19 cellular contexts compared by ENCODE assay signal in genomic region chr7:127760436-127761031, GRCh38.
"Had no signal": no experiment of that assay in that cellular context is flagged by ENCODE, and none has a peak within 500 bp of the region (broad histone marks: within the 10 kb centered on the region; RNA-seq: fewer than 3 reads in every experiment).

No MANE protein-coding gene starts in this region.

- H3K4me3 Mint-ChIP-seq: activated CD8-positive, alpha-beta memory T cell treated with anti-CD3 and anti-CD28 coated beads, Interleukin-2, amount 10 ng/mL, durations not matched to agents 7 days and 5 days; naive thymus-derived CD4-positive, alpha-beta T cell; T-helper 17 cell had no signal

- FAIRE-seq: colon had no signal

- DNase-seq: activated CD4-positive, alpha-beta T cell treated with anti-CD3 and anti-CD28 coated beads, Interleukin-2, amount 50 U/mL, for 48 hours; activated CD8-positive, alpha-beta memory T cell treated with anti-CD3 and anti-CD28 coated beads, Interleukin-2, amount 10 ng/mL, durations not matched to agents 7 days and 5 days; activated naive CD4-positive, alpha-beta T cell; body of pancreas; caudate nucleus; heart left ventricle; left ventricle myocardium superior; mesendoderm; naive thymus-derived CD4-positive, alpha-beta T cell; stimulated activated CD4-positive, alpha-beta T cell treated with anti-CD3 and anti-CD28 coated beads, Interleukin-12 subunit alpha, Interleukin-12 subunit beta, amount 100 ng/mL, for 4 hours; stimulated activated CD4-positive, alpha-beta T cell treated with anti-CD3 and anti-CD28 coated beads, Interleukin-1b, Interleukin-23, amount 100 ng/mL, for 48 hours; stimulated activated CD8-positive, alpha-beta memory T cell treated with anti-CD3 and anti-CD28 coated beads, Interleukin-4, amount 100 ng/mL, for 48 hours; stimulated activated naive CD4-positive, alpha-beta T cell; T-helper 17 cell; thyroid gland; WERI-Rb-1 had no signal

- H3K27ac ChIP-seq: esophagus muscularis mucosa, gastroesophageal sphincter, heart left ventricle, thyroid gland, WERI-Rb-1 had no signal

- H3K27me3 Mint-ChIP-seq: activated CD8-positive, alpha-beta memory T cell treated with anti-CD3 and anti-CD28 coated beads, Interleukin-2, amount 10 ng/mL, durations not matched to agents 7 days and 5 days; naive thymus-derived CD4-positive, alpha-beta T cell; T-helper 17 cell had no signal

- H3K27ac Mint-ChIP-seq: activated CD8-positive, alpha-beta memory T cell treated with anti-CD3 and anti-CD28 coated beads, Interleukin-2, amount 10 ng/mL, durations not matched to agents 7 days and 5 days; naive thymus-derived CD4-positive, alpha-beta T cell; T-helper 17 cell had no signal

- ATAC-seq: body of pancreas, gastroesophageal sphincter, heart left ventricle, left ventricle myocardium superior, T-helper 17 cell had no signal

- H3K9me3 Mint-ChIP-seq: naive thymus-derived CD4-positive, alpha-beta T cell had no signal
